In the genomic region with DNA sequence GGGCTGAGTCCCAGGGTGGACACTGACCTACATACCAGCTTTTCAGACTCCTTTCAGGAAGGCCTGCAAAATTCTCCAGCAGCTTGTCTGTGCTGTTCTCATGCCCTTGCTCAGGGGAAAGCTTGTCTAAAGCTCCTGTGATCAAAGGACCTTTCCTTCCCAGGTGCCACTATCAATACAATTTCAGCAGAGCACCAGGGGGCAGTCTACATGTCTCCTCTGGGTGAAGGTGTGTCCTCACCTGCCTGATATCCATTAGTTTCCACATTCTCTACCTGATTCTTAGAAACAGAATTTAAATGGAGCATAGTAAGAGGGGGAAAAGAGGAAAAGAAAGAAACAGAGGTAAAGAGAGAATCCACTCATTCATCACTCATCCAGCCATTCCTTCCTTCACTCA, we compare ENCODE assay signal across 20 cellular contexts.
DNase-seq lines count a peak whose midpoint lies in the region; ATAC-seq, FAIRE-seq and TF ChIP-seq lines count a peak whose summit lies in the region.
"Had no signal": no experiment of that assay in that cellular context is flagged by ENCODE, and none has a peak within 500 bp of the region (broad histone marks: within the 10 kb centered on the region; RNA-seq: fewer than 3 reads in every experiment).

No MANE protein-coding gene starts in this region.

- DNase-seq in left ventricle myocardium superior (no peak), right cardiac atrium (no peak), kidney (no peak), inferior parietal cortex (ENCODE audit: extremely low spot score) (no peak), natural killer cell (no peak)
- DNase-seq in CD4-positive, alpha-beta memory T cell = no peak
- DNase-seq: activated CD4-positive, alpha-beta memory T cell treated with anti-CD3 and anti-CD28 coated beads, Interleukin-2, amount 10 ng/mL, durations not matched to agents 7 days and 5 days; kidney glomerular epithelial cell; NCI-H1930; NCI-H524 treated with DMSO at 0.1 percent for 48 hours; ovary; RPMI8226; spleen; stimulated activated naive CD8-positive, alpha-beta T cell treated with anti-CD3 and anti-CD28 coated beads, Interleukin-15, Interleukin-2, amounts not matched to agents 100 U/mL and 50 U/mL, for 24 hours; SW 1271 had no signal

- H3K4me1 ChIP-seq in right cardiac atrium (ENCODE audit: control insufficient read depth, insufficient read depth, low read length) (no peaks in the 10 kb centered on the region), kidney (ENCODE audit: control insufficient read depth in 1 of 2, insufficient read depth in 1 of 2, low read depth in 1 of 2, low read length in 2 of 2) (peaks cover 0 to 2% of the 10 kb centered on the region in 2 donors)
- no peaks in the 10 kb centered on the region for H3K4me1 ChIP-seq in CD4-positive, alpha-beta memory T cell (ENCODE audit: insufficient read depth, low read length)
- H3K4me1 ChIP-seq: spleen had no signal

- no peaks in the 10 kb centered on the region for H3K27me3 ChIP-seq in right cardiac atrium (ENCODE audit: control insufficient read depth, insufficient read depth)
- no peaks in the 10 kb centered on the region for H3K27me3 ChIP-seq in CD4-positive, alpha-beta memory T cell (ENCODE audit: insufficient read depth, low read length)
- H3K27me3 ChIP-seq: ovary, spleen had no signal

- peaks cover 12 to 16% of the 10 kb centered on the region in 2 donors for H3K9me3 Mint-ChIP-seq in natural killer cell
- H3K9me3 Mint-ChIP-seq in CD4-positive, alpha-beta memory T cell = peaks cover 0 to 11% (median 4%) of the 10 kb centered on the region in 8 donors

- no peaks in the 10 kb centered on the region for H3K36me3 Mint-ChIP-seq in natural killer cell
- H3K36me3 Mint-ChIP-seq in CD4-positive, alpha-beta memory T cell = no peaks in the 10 kb centered on the region

- no peak for FAIRE-seq in kidney (lab: Jason Lieb, UNC)
- FAIRE-seq: urothelium cell line had no signal

- H3K4me3 ChIP-seq in right cardiac atrium (ENCODE audit: low read length) (no peak overlapping the region), kidney (ENCODE audit: low read length in 2 of 2) (no peak overlapping the region)
- H3K4me3 ChIP-seq in CD4-positive, alpha-beta memory T cell (ENCODE audit: low read length in 2 of 2) = no peak overlapping the region
- H3K4me3 ChIP-seq: ovary, spleen had no signal

- H3K9ac ChIP-seq in kidney (ENCODE audit: low read length in 2 of 2) = no peak overlapping the region

- no peaks in the 10 kb centered on the region for H3K27me3 Mint-ChIP-seq in natural killer cell (ENCODE audit: low read depth in 2 of 2)
- H3K27me3 Mint-ChIP-seq in CD4-positive, alpha-beta memory T cell = no peaks in the 10 kb centered on the region
- H3K27me3 Mint-ChIP-seq: activated CD4-positive, alpha-beta memory T cell treated with anti-CD3 and anti-CD28 coated beads, Interleukin-2, amount 10 ng/mL, durations not matched to agents 7 days and 5 days had no signal

- H3K9me3 ChIP-seq in right cardiac atrium (ENCODE audit: control insufficient read depth, low read length) = no peaks in the 10 kb centered on the region
- no peaks in the 10 kb centered on the region for H3K9me3 ChIP-seq in kidney (ENCODE audit: control insufficient read depth in 1 of 2, low read length in 2 of 2)
- H3K9me3 ChIP-seq in CD4-positive, alpha-beta memory T cell (ENCODE audit: control insufficient read depth in 1 of 2, low read length in 2 of 2) = no peaks in the 10 kb centered on the region
- H3K9me3 ChIP-seq: ovary, spleen had no signal

- no peaks in the 10 kb centered on the region for H3K4me1 Mint-ChIP-seq in natural killer cell
- no peaks in the 10 kb centered on the region for H3K4me1 Mint-ChIP-seq in CD4-positive, alpha-beta memory T cell
- H3K4me1 Mint-ChIP-seq: activated CD4-positive, alpha-beta memory T cell treated with anti-CD3 and anti-CD28 coated beads, Interleukin-2, amount 10 ng/mL, durations not matched to agents 7 days and 5 days had no signal

- no peak overlapping the region for H3K27ac Mint-ChIP-seq in natural killer cell
- no peak overlapping the region for H3K27ac Mint-ChIP-seq in CD4-positive, alpha-beta memory T cell
- H3K27ac Mint-ChIP-seq: activated CD4-positive, alpha-beta memory T cell treated with anti-CD3 and anti-CD28 coated beads, Interleukin-2, amount 10 ng/mL, durations not matched to agents 7 days and 5 days had no signal

- H3K36me3 ChIP-seq in kidney (ENCODE audit: control insufficient read depth in 1 of 2, insufficient read depth in 2 of 2, low read length in 2 of 2) = no peaks in the 10 kb centered on the region
- no peaks in the 10 kb centered on the region for H3K36me3 ChIP-seq in CD4-positive, alpha-beta memory T cell (ENCODE audit: insufficient read depth, low read length)
- H3K36me3 ChIP-seq: ovary, spleen had no signal

- CTCF ChIA-PET in CD4-positive, alpha-beta memory T cell (lab: Charles Lee; ENCODE audit: partially characterized antibody) = no interaction called here

- TF ChIP-seq CTCF in VCaP (conservative IDR thresholded peaks at IDR 0.05) (peak; percentile 58), kidney (IDR thresholded peaks at IDR 0.05; ENCODE audit: borderline replicate concordance, extremely low read depth, insufficient read depth) (no peak), natural killer cell (IDR thresholded peaks at IDR 0.05) (no peak)

- ATAC-seq in left ventricle myocardium superior (peak; percentile 25), right cardiac atrium (no peak), HG02798 (IDR thresholded peaks at IDR 0.05; ENCODE audit: poor library complexity, unreplicated experiment) (no peak), natural killer cell (no peak)
- ATAC-seq: stimulated activated naive CD8-positive, alpha-beta T cell treated with anti-CD3 and anti-CD28 coated beads, Interleukin-15, Interleukin-2, amounts not matched to agents 100 U/mL and 50 U/mL, for 24 hours had no signal

- intact Hi-C loops in left ventricle myocardium superior (cut with micrococcal nuclease) = no loop called here
- intact Hi-C loops in right cardiac atrium (cut with DNase I) = no loop called here
- intact Hi-C loops in kidney (cut with DNase I) = no loop called here
- intact Hi-C loops in natural killer cell (cut with micrococcal nuclease) = no loop called here
- intact Hi-C loops in CD4-positive, alpha-beta memory T cell (cut with micrococcal nuclease) = no loop called here

- POLR2A ChIA-PET in CD4-positive, alpha-beta memory T cell (lab: Charles Lee; ENCODE audit: partially characterized antibody) = no interaction called here

- no peak overlapping the region for H3K4me3 Mint-ChIP-seq in natural killer cell
- H3K4me3 Mint-ChIP-seq in CD4-positive, alpha-beta memory T cell = no peak overlapping the region
- H3K4me3 Mint-ChIP-seq: activated CD4-positive, alpha-beta memory T cell treated with anti-CD3 and anti-CD28 coated beads, Interleukin-2, amount 10 ng/mL, durations not matched to agents 7 days and 5 days had no signal

- H3K27ac ChIP-seq in right cardiac atrium (ENCODE audit: low read length) (no peak overlapping the region), VCaP (no peak overlapping the region), kidney (ENCODE audit: low read depth in 2 of 2, low read length in 2 of 2) (peak overlapping the region; percentile 15 to 20)
- H3K27ac ChIP-seq in CD4-positive, alpha-beta memory T cell (ENCODE audit: low read depth, low read length) = no peak overlapping the region
- H3K27ac ChIP-seq: epithelial cell of prostate, HL-60, ovary, spleen had no signal

Comparison
In these comparisons a context has a peak if more than half of its experiments do, and no peak if none do; other contexts are left out.
1. H3K27ac ChIP-seq: peak in kidney (2 of 2); none in right cardiac atrium (single experiment), VCaP (single experiment) and CD4-positive, alpha-beta memory T cell (single experiment).